In genomic region chr2:12774381-12774780, GRCh38 we compare ENCODE assay signal across 15 cellular contexts.
DNase-seq lines count a peak whose midpoint lies in the region.
"Had no signal": no experiment of that assay in that cellular context is flagged by ENCODE, and none has a peak within 500 bp of the region (broad histone marks: within the 10 kb centered on the region; RNA-seq: fewer than 3 reads in every experiment).

No MANE protein-coding gene starts in this region.

- peak overlapping the region; percentile 23; the same call in 1 of the 2 replicates for H3K4me3 ChIP-seq in SK-N-MC

- H3K27ac ChIP-seq in SK-N-MC, result peak overlapping the region; percentile 14; the same call in 1 of the 2 replicates

- intact Hi-C loops in posterior cingulate gyrus (cut with DNase I), result no loop called here

- no peaks in the 10 kb centered on the region for H3K36me3 ChIP-seq in SK-N-MC (ENCODE audit: insufficient read depth, low read length)

- no peak overlapping the region for H3K9ac ChIP-seq in SK-N-MC (ENCODE audit: insufficient read length)

- no peaks in the 10 kb centered on the region for H3K9me3 ChIP-seq in SK-N-MC (ENCODE audit: low read depth, low read length)

- DNase-seq in NCI-H82 (lab: John Stamatoyannopoulos, UW) (peak; percentile 46), NCI-H82 treated with DMSO at 0.1 percent for 48 hours (lab: John Stamatoyannopoulos, UW; ENCODE audit: unreplicated experiment) (no peak), SK-N-MC (ENCODE audit: low read depth, low spot score) (peak; percentile 30), fibroblast of the conjunctiva (ENCODE audit: low read depth) (peak; percentile 22), AG08396 (ENCODE audit: low spot score) (no peak), posterior cingulate gyrus (no peak), dedifferentiated amniotic fluid mesenchymal stem cell (ENCODE audit: extremely low spot score) (no peak), LoVo (ENCODE audit: low spot score) (no peak)
- DNase-seq: DMS 273 treated with DMSO at 0.1 percent for 48 hours, GF-D8, KBM-7, NCI-H1417 treated with DMSO at 0.1 percent for 48 hours, NCI-H1930, NCI-H524 treated with DMSO at 0.1 percent for 48 hours, Right ventricle myocardium superior had no signal

Comparison
In these comparisons a context has a peak if more than half of its experiments do, and no peak if none do; other contexts are left out.
1. DNase-seq: peak in NCI-H82 (single experiment), SK-N-MC (single experiment) and fibroblast of the conjunctiva (single experiment); none in NCI-H82 treated with DMSO at 0.1 percent for 48 hours (single experiment), AG08396 (single experiment), posterior cingulate gyrus (0 of 10), dedifferentiated amniotic fluid mesenchymal stem cell (single experiment) and LoVo (single experiment).